In the genomic region with DNA sequence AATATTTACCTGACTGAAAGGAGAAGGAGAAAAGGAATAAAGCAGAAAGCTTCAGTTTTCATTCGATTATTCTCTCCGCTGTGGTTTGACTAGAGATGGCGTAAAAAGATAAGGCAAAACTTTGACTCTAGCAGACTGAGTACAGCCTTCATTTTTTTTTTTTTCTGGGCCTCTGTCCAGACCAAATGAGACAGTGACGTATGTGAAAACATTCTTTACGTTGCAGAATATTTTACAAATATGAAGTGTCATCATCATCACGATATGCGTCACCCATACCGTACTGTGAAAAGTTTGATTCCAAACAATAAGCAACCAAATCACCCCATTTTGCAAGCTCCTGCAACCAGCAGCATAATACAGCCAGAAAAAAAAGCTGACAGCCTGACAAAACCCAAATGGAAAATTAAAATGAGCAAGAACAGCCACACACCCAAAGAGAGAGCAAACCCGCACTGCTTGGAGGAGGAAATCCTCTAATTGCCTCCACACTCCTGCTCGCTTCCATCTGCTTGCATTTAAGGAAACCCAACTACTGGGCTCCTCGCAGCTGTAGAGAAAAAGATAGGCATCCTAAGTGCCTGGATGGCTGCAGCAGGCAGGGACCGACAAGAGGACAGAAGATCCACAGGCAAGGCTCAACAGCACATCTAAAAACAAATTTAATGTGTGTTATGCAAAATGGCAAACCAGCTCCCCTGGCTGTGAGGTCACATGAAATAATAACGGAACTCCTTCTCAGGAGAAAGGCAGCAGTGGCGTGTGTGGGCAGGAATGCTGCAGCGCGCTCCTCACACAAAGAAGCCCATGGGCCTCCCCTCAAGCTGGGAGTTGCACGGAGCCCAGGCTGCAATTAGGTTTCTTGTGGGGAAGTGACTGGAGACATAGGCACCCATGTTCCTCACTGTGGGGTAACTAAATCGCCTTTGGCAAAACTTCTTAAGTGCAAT, we compare ENCODE assay signal across 10 cellular contexts.
DNase-seq lines count a peak whose midpoint lies in the region; ATAC-seq lines count a peak whose summit lies in the region.
"Had no signal": no experiment of that assay in that cellular context is flagged by ENCODE, and none has a peak within 500 bp of the region (broad histone marks: within the 10 kb centered on the region; RNA-seq: fewer than 3 reads in every experiment).

No MANE protein-coding gene starts in this region.

- no peak for DNase-seq in activated CD4-positive, CD25-positive, alpha-beta regulatory T cell (lab: John Stamatoyannopoulos, UW)
- DNase-seq in immature natural killer cell: peak; percentile 91 to 94 (median 93)
- DNase-seq: activated B cell treated with CpG ODN at 0.5 μM for 24 hours had no signal

- no peaks in the 10 kb centered on the region for H3K9me3 Mint-ChIP-seq in immature natural killer cell
- H3K9me3 Mint-ChIP-seq: activated B cell treated with CpG ODN at 0.5 μM for 24 hours had no signal

- H3K27ac Mint-ChIP-seq in immature natural killer cell: peak overlapping the region; percentile 100
- H3K27ac Mint-ChIP-seq: activated B cell treated with CpG ODN at 0.5 μM for 24 hours had no signal

- peak overlapping the region; percentile 17 for H3K27ac ChIP-seq in angular gyrus (ENCODE audit: low read depth, low read length)
- peak overlapping the region; percentile 28 for H3K27ac ChIP-seq in subcutaneous abdominal adipose tissue (ENCODE audit: low read depth, low read length)
- H3K27ac ChIP-seq: A549 had no signal

- H3K4me3 ChIP-seq in subcutaneous abdominal adipose tissue (ENCODE audit: low read depth in 1 of 5, low read length in 5 of 5): peak overlapping the region; percentile 11 to 39 (median 26)
- H3K4me3 ChIP-seq: A549 had no signal

- H3K27me3 ChIP-seq in subcutaneous abdominal adipose tissue (ENCODE audit: control insufficient read depth in 5 of 5, insufficient read depth in 4 of 5, low read length in 5 of 5): no peaks in the 10 kb centered on the region

- no peaks in the 10 kb centered on the region for H3K9me3 ChIP-seq in subcutaneous abdominal adipose tissue (ENCODE audit: control insufficient read depth in 5 of 5, low read length in 5 of 5)
- H3K9me3 ChIP-seq: A549 had no signal

- no peaks in the 10 kb centered on the region for H3K36me3 ChIP-seq in subcutaneous abdominal adipose tissue (ENCODE audit: control insufficient read depth in 5 of 5, insufficient read depth in 5 of 5, low read length in 5 of 5)

- ATAC-seq in activated CD4-positive, CD25-positive, alpha-beta regulatory T cell treated with anti-CD3 and anti-CD28 coated beads, Interleukin-2, amount 50 U/mL, for 24 hours: peak; percentile 44 to 46
- ATAC-seq in GM18498 (IDR thresholded peaks at IDR 0.05; ENCODE audit: unreplicated experiment): no peak
- no peak for ATAC-seq in HG03108 (IDR thresholded peaks at IDR 0.05; ENCODE audit: unreplicated experiment)
- no peak for ATAC-seq in HG03159 (IDR thresholded peaks at IDR 0.05; ENCODE audit: unreplicated experiment)
- ATAC-seq: A549 had no signal

- peaks cover 96 to 100% of the 10 kb centered on the region in 2 donors for H3K4me1 Mint-ChIP-seq in immature natural killer cell

- peaks cover 9 to 29% (median 21%) of the 10 kb centered on the region in 3 donors for H3K36me3 Mint-ChIP-seq in immature natural killer cell

- peak overlapping the region; percentile 87 to 95 (median 90) for H3K4me3 Mint-ChIP-seq in immature natural killer cell
- H3K4me3 Mint-ChIP-seq: activated B cell treated with CpG ODN at 0.5 μM for 24 hours had no signal

- peaks cover 16 to 71% (median 47%) of the 10 kb centered on the region in 5 donors for H3K4me1 ChIP-seq in subcutaneous abdominal adipose tissue (ENCODE audit: control insufficient read depth in 5 of 5, insufficient read depth in 5 of 5, low read length in 5 of 5)
- H3K4me1 ChIP-seq: A549 had no signal

- H3K9ac ChIP-seq in subcutaneous abdominal adipose tissue (ENCODE audit: low read length in 5 of 5): peak overlapping the region in 2 of 5 donors; percentile 27 to 48

- peaks cover 42 to 67% (median 46%) of the 10 kb centered on the region in 3 donors for H3K27me3 Mint-ChIP-seq in immature natural killer cell (ENCODE audit: low read depth in 3 of 3)
- H3K27me3 Mint-ChIP-seq: activated B cell treated with CpG ODN at 0.5 μM for 24 hours had no signal

Comparison
In these comparisons a context has a peak if more than half of its experiments do, and no peak if none do; other contexts are left out.
1. ATAC-seq: peak in activated CD4-positive, CD25-positive, alpha-beta regulatory T cell treated with anti-CD3 and anti-CD28 coated beads, Interleukin-2, amount 50 U/mL, for 24 hours (2 of 2); none in GM18498 (single experiment), HG03108 (single experiment) and HG03159 (single experiment).
2. DNase-seq: peak in immature natural killer cell (3 of 3); none in activated CD4-positive, CD25-positive, alpha-beta regulatory T cell (0 of 4).